In genomic region chr18:76273036-76273545, GRCh38 we compare ENCODE assay signal across 22 cellular contexts.
DNase-seq lines count a peak whose midpoint lies in the region; ATAC-seq, FAIRE-seq and TF ChIP-seq lines count a peak whose summit lies in the region.
"Had no signal": no experiment of that assay in that cellular context is flagged by ENCODE, and none has a peak within 500 bp of the region (broad histone marks: within the 10 kb centered on the region; RNA-seq: fewer than 3 reads in every experiment).

No MANE protein-coding gene starts in this region.

- ATAC-seq in HepG2 (peak; percentile 86), right lobe of liver (no peak), K562 (no peak), GM19455 (IDR thresholded peaks at IDR 0.05; ENCODE audit: unreplicated experiment) (no peak)
- ATAC-seq: A549; CD8-positive, alpha-beta T cell had no signal

- H3K4me3 ChIP-seq in HepG2 (replicated peaks in 1 of 3; ENCODE audit: insufficient read depth in 1 of 3, low read depth in 2 of 3, low read length in 3 of 3) (no peak overlapping the region), right lobe of liver (no peak overlapping the region), K562 (no peak overlapping the region), neural progenitor cell (no peak overlapping the region)
- H3K4me3 ChIP-seq: A549; BLaER1 treated with 17β-estradiol and CSF1 and Interleukin-3, amounts not matched to agents 10 nM and 100 nM had no signal

- H3K9ac ChIP-seq in HepG2 (ENCODE audit: insufficient read depth, low read depth, low read length) (no peak overlapping the region), K562 (ENCODE audit: insufficient read depth in 1 of 2, low read depth in 2 of 2, low read length in 2 of 2) (no peak overlapping the region), neural progenitor cell (no peak overlapping the region)
- H3K9ac ChIP-seq: BLaER1 treated with 17β-estradiol and CSF1 and Interleukin-3, amounts not matched to agents 10 nM and 100 nM had no signal

- TF ChIP-seq EP300 in HepG2 (IDR thresholded peaks at IDR 0.05; ENCODE audit: low read depth in 2 of 2, low read length in 2 of 2) (no peak), HepG2 (CRISPR knock-in tag; IDR thresholded peaks at IDR 0.05; ENCODE audit: borderline replicate concordance) (no peak), K562 (IDR thresholded peaks at IDR 0.05; ENCODE audit: low read length) (no peak)

- H3K79me2 ChIP-seq in HepG2 (ENCODE audit: insufficient read depth, low read length) (no peaks in the 10 kb centered on the region), K562 (ENCODE audit: control insufficient read depth, insufficient read depth, low read length) (no peaks in the 10 kb centered on the region), neural progenitor cell (ENCODE audit: low read depth) (no peaks in the 10 kb centered on the region)

- TF ChIP-seq RAD21 in HepG2 (CRISPR knock-in tag; IDR thresholded peaks at IDR 0.05) (no peak), K562 (CRISPR knock-in tag; conservative IDR thresholded peaks at IDR 0.05 in 1 of 2, IDR thresholded peaks at IDR 0.05 in 1 of 2) (no peak)

- CTCF ChIA-PET in HepG2 (lab: Yijun Ruan, JAX; ENCODE audit: low intra/inter-chr PET ratio, low total read pairs) (no interaction called here), K562 (lab: Yijun Ruan, JAX; ENCODE audit: low intra/inter-chr PET ratio) (no interaction called here)

- DNase-seq in HepG2 (ENCODE audit: low spot score): peak; percentile 41
- no peak for DNase-seq in right lobe of liver
- no peak for DNase-seq in K562 (ENCODE audit: extremely low read depth in 1 of 4, low spot score in 3 of 4)
- DNase-seq in neural progenitor cell (ENCODE audit: low spot score): no peak
- DNase-seq in SKM-1 treated with dmso at 0.1 percent for 144 hours (lab: John Stamatoyannopoulos, UW; ENCODE audit: unreplicated experiment): no peak
- DNase-seq in DMS 273 (lab: John Stamatoyannopoulos, UW; ENCODE audit: unreplicated experiment): no peak
- DNase-seq: AML-193; Caco-2; Calu3; CD4-positive, alpha-beta T cell; CD8-positive, alpha-beta T cell; DMS79 treated with DMSO at 0.1 percent for 48 hours; GF-D8 had no signal

- TF ChIP-seq CTCF in HepG2 (CRISPR knock-in tag; IDR thresholded peaks at IDR 0.05) (no peak), right lobe of liver (IDR thresholded peaks at IDR 0.05) (no peak), K562 (IDR thresholded peaks at IDR 0.05 in 2 of 3, conservative IDR thresholded peaks at IDR 0.05 in 1 of 3; ENCODE audit: insufficient read depth in 2 of 3, low read depth in 1 of 3, low read length in 3 of 3) (no peak), neural progenitor cell (IDR thresholded peaks at IDR 0.05) (no peak)

- H3K4me1 Mint-ChIP-seq in neural progenitor cell: peaks cover 11% of the 10 kb centered on the region
- H3K4me1 Mint-ChIP-seq: B cell had no signal

- H4K20me1 ChIP-seq in HepG2 (ENCODE audit: insufficient read depth, low read length) (no peaks in the 10 kb centered on the region), K562 (replicated peaks; ENCODE audit: control insufficient read depth, insufficient read depth, low read length) (no peaks in the 10 kb centered on the region), neural progenitor cell (ENCODE audit: low read depth) (no peaks in the 10 kb centered on the region)
- H4K20me1 ChIP-seq: BLaER1 treated with 17β-estradiol and CSF1 and Interleukin-3, amounts not matched to agents 10 nM and 100 nM had no signal

- H3K36me3 ChIP-seq in HepG2 (replicated peaks in 1 of 2; ENCODE audit: control insufficient read depth in 1 of 2, insufficient read depth in 2 of 2, low read length in 2 of 2) (no peaks in the 10 kb centered on the region), right lobe of liver (no peaks in the 10 kb centered on the region), K562 (ENCODE audit: control insufficient read depth, insufficient read depth, low read length) (no peaks in the 10 kb centered on the region), neural progenitor cell (no peaks in the 10 kb centered on the region)
- H3K36me3 ChIP-seq: BLaER1 treated with 17β-estradiol and CSF1 and Interleukin-3, amounts not matched to agents 10 nM and 100 nM had no signal

- H3K9me3 Mint-ChIP-seq in neural progenitor cell: peaks cover 4% of the 10 kb centered on the region
- H3K9me3 Mint-ChIP-seq: CD4-positive, alpha-beta T cell; CD8-positive, alpha-beta T cell had no signal

- peaks cover 10% of the 10 kb centered on the region for H3K27me3 Mint-ChIP-seq in neural progenitor cell (ENCODE audit: insufficient read depth, low read depth)
- H3K27me3 Mint-ChIP-seq: B cell had no signal

- H3K9me1 ChIP-seq in K562 (ENCODE audit: control insufficient read depth, insufficient read depth, low read length): no peaks in the 10 kb centered on the region

- H3K4me3 Mint-ChIP-seq in neural progenitor cell: no peak overlapping the region
- H3K4me3 Mint-ChIP-seq: B cell; CD4-positive, alpha-beta T cell; CD8-positive, alpha-beta T cell had no signal

- H3K27me3 ChIP-seq in HepG2 (ENCODE audit: control insufficient read depth in 1 of 2, insufficient read depth in 2 of 2, low read length in 2 of 2) (peaks cover 0 to 23% of the 10 kb centered on the region in 2 experiments; a peak in 3 of 5 replicates), right lobe of liver (no peaks in the 10 kb centered on the region), K562 (ENCODE audit: control insufficient read depth in 2 of 2, insufficient read depth in 2 of 2, low read length in 2 of 2) (no peaks in the 10 kb centered on the region; a peak in 1 of 5 replicates), neural progenitor cell (no peaks in the 10 kb centered on the region)
- H3K27me3 ChIP-seq: BLaER1 treated with 17β-estradiol and CSF1 and Interleukin-3, amounts not matched to agents 10 nM and 100 nM had no signal

- H3K4me1 ChIP-seq in HepG2 (ENCODE audit: insufficient read depth, low read length) (peaks cover 10% of the 10 kb centered on the region), right lobe of liver (no peaks in the 10 kb centered on the region), K562 (replicated peaks in 1 of 2; ENCODE audit: control insufficient read depth in 2 of 2, insufficient read depth in 2 of 2, low read length in 2 of 2) (no peaks in the 10 kb centered on the region; a peak in 1 of 5 replicates), neural progenitor cell (no peaks in the 10 kb centered on the region)
- H3K4me1 ChIP-seq: A549, Caco-2 had no signal

- H3K27ac Mint-ChIP-seq in neural progenitor cell: peak overlapping the region; percentile 53
- H3K27ac Mint-ChIP-seq: B cell; CD4-positive, alpha-beta T cell; CD8-positive, alpha-beta T cell had no signal

- no TSS peak for BruUV-seq in HepG2 (replicated peaks; lab: Mats Ljungman, UMichigan)
- no TSS peak for BruUV-seq in K562 (replicated peaks; lab: Mats Ljungman, UMichigan)

- H3K4me2 ChIP-seq in HepG2 (ENCODE audit: low read depth, low read length) (no peak overlapping the region), K562 (ENCODE audit: insufficient read depth, low read length) (no peak overlapping the region), neural progenitor cell (no peak overlapping the region)
- H3K4me2 ChIP-seq: A549; BLaER1 treated with 17β-estradiol and CSF1 and Interleukin-3, amounts not matched to agents 10 nM and 100 nM had no signal

- H3K27ac ChIP-seq in HepG2 (ENCODE audit: extremely low read length, insufficient read depth, low read length) (no peak overlapping the region), right lobe of liver (no peak overlapping the region), K562 (ENCODE audit: extremely low read depth, low read depth, low read length) (no peak overlapping the region), neural progenitor cell (no peak overlapping the region)
- H3K27ac ChIP-seq: 22Rv1; A549; BLaER1 treated with 17β-estradiol and CSF1 and Interleukin-3, amounts not matched to agents 10 nM and 100 nM; C4-2B had no signal

- POLR2A ChIA-PET in HepG2 (lab: Yijun Ruan, JAX) (no interaction called here), K562 (lab: Yijun Ruan, JAX) (no interaction called here)

- H3K9me3 ChIP-seq in HepG2 (ENCODE audit: low read length) (no peaks in the 10 kb centered on the region), right lobe of liver (no peaks in the 10 kb centered on the region), K562 (replicated peaks; ENCODE audit: control insufficient read depth, insufficient read depth, low read depth, low read length) (no peaks in the 10 kb centered on the region), neural progenitor cell (ENCODE audit: low read depth) (no peaks in the 10 kb centered on the region)
- H3K9me3 ChIP-seq: A549; BLaER1 treated with 17β-estradiol and CSF1 and Interleukin-3, amounts not matched to agents 10 nM and 100 nM; Caco-2 had no signal

- in situ Hi-C loops in HepG2 (cut with HindIII; ENCODE audit: extremely low pct_ligation_motif_present, low pct_unique_long_range_greater_than_20kb) (no loop called here), K562 (cut with MboI) (no loop called here)

- FAIRE-seq in HepG2 (lab: Jason Lieb, UNC): no peak
- FAIRE-seq in K562 (lab: Jason Lieb, UNC): no peak
- FAIRE-seq: A549, G401.6, GM12891, GM19239 had no signal

- no peak for TF ChIP-seq POLR2A in HepG2 (IDR thresholded peaks at IDR 0.05; ENCODE audit: insufficient read depth in 1 of 2, low read depth in 2 of 2, low read length in 2 of 2)
- TF ChIP-seq POLR2A in right lobe of liver (IDR thresholded peaks at IDR 0.05): no peak
- TF ChIP-seq POLR2A in K562 (conservative IDR thresholded peaks at IDR 0.05): no peak

- no peaks in the 10 kb centered on the region for H3F3A ChIP-seq in neural progenitor cell (ENCODE audit: low read depth)

- no peaks in the 10 kb centered on the region for H3K36me3 Mint-ChIP-seq in neural progenitor cell
- H3K36me3 Mint-ChIP-seq: CD8-positive, alpha-beta T cell had no signal

- 28% methylated on average over 14 of the region's 23 CpGs for WGBS in HepG2 (ENCODE audit: low lambda C conversion rate)
- 86% methylated on average over 13 of the region's 23 CpGs for WGBS in right lobe of liver (ENCODE audit: insufficient coverage, low coverage, low lambda C conversion rate, missing lambda C conversion rate)
- WGBS in K562 (ENCODE audit: insufficient coverage, low coverage, missing lambda C conversion rate): 2% methylated on average over 19 of the region's 23 CpGs

- H2AFZ ChIP-seq in HepG2 (ENCODE audit: low read length): no peak overlapping the region
- H2AFZ ChIP-seq in K562 (ENCODE audit: low read depth, low read length): no peak overlapping the region; the same call in 1 of the 2 replicates
- H2AFZ ChIP-seq in neural progenitor cell (replicated peaks): no peak overlapping the region

- intact Hi-C loops in HepG2 (cut with micrococcal nuclease; ENCODE audit: unreplicated experiment) (no loop called here), right lobe of liver (cut with DNase I) (no loop called here), K562 (cut with micrococcal nuclease) (no loop called here)

TF ChIP-seq in HepG2, 621 proteins besides CTCF, POLR2A, EP300 and RAD21 (continues in another document):
- TF ChIP-seq ELF3 (CRISPR knock-in tag; IDR thresholded peaks at IDR 0.05) (no peak), ZNF460 (CRISPR knock-in tag; IDR thresholded peaks at IDR 0.05; ENCODE audit: borderline replicate concordance) (no peak)

TF ChIP-seq in K562, 482 proteins besides CTCF, POLR2A, EP300 and RAD21 (continues in another document):
- TF ChIP-seq ZNF589 (CRISPR knock-in tag; IDR thresholded peaks at IDR 0.05; ENCODE audit: low read depth) (no peak), CEBPB (tag; IDR thresholded peaks at IDR 0.05) (peak; percentile 41; the same call in 1 of the 2 replicates), NFXL1 (CRISPR knock-in tag; IDR thresholded peaks at IDR 0.05) (no peak)

Comparison
In these comparisons a context has a peak if more than half of its experiments do, and no peak if none do; other contexts are left out.
1. Of the 241 proteins assayed by ChIP-seq in both HepG2 and K562: peak only in HepG2: CEBPG, ETV5, MAX, MYC and TFE3; only in K562: none; in both: CEBPB; in neither: 234; mixed calls (peak in some experiments, not most) for 1.